In genomic region chr6:114343782-114344144, GRCh38 we compare ENCODE assay signal across 10 cellular contexts. TPM values are rescaled to one million over a fixed set of nuclear protein-coding genes. Genes with fewer than 3 reads are reported as not detected.
DNase-seq lines count a peak whose midpoint lies in the region; ATAC-seq, FAIRE-seq and TF ChIP-seq lines count a peak whose summit lies in the region.
"Had no signal": no experiment of that assay in that cellular context is flagged by ENCODE, and none has a peak within 500 bp of the region (broad histone marks: within the 10 kb centered on the region; RNA-seq: fewer than 3 reads in every experiment).

No MANE protein-coding gene starts in this region.

- peak overlapping the region; percentile 14 for H3K4me3 Mint-ChIP-seq in activated naive CD4-positive, alpha-beta T cell treated with anti-CD3 and anti-CD28 coated beads, Interleukin-2, amount 10 ng/mL, durations not matched to agents 7 days and 5 days
- H3K4me3 Mint-ChIP-seq in activated T-helper 1 cell treated with anti-CD3 and anti-CD28 coated beads, Interleukin-12 subunit alpha, Interleukin-12 subunit beta, Interleukin-2, Interleukin-4 antibody, amounts not matched to agents 30 ng/mL and 10 ng/mL and 1 ng/mL, durations not matched to agents 14 hours and 24 hours and 36 hours: peak overlapping the region; percentile 41
- H3K4me3 Mint-ChIP-seq: T-cell had no signal

- no peak for FAIRE-seq in urothelium cell line (lab: Jason Lieb, UNC)

- no peak overlapping the region for H3K27ac Mint-ChIP-seq in activated naive CD4-positive, alpha-beta T cell treated with anti-CD3 and anti-CD28 coated beads, Interleukin-2, amount 10 ng/mL, durations not matched to agents 7 days and 5 days
- H3K27ac Mint-ChIP-seq in activated T-helper 1 cell treated with anti-CD3 and anti-CD28 coated beads, Interleukin-12 subunit alpha, Interleukin-12 subunit beta, Interleukin-2, Interleukin-4 antibody, amounts not matched to agents 30 ng/mL and 10 ng/mL and 1 ng/mL, durations not matched to agents 14 hours and 24 hours and 36 hours: no peak overlapping the region
- H3K27ac Mint-ChIP-seq: T-cell had no signal

- intact Hi-C loops in activated T-helper 1 cell treated with anti-CD3 and anti-CD28 coated beads, Interleukin-12 subunit alpha, Interleukin-12 subunit beta, Interleukin-2, Interleukin-4 antibody, amounts not matched to agents 30 ng/mL and 10 ng/mL and 1 ng/mL, durations not matched to agents 14 hours and 24 hours and 36 hours (cut with micrococcal nuclease): no loop called here

- no peaks in the 10 kb centered on the region for H3K9me3 Mint-ChIP-seq in activated naive CD4-positive, alpha-beta T cell treated with anti-CD3 and anti-CD28 coated beads, Interleukin-2, amount 10 ng/mL, durations not matched to agents 7 days and 5 days
- H3K9me3 Mint-ChIP-seq in activated T-helper 1 cell treated with anti-CD3 and anti-CD28 coated beads, Interleukin-12 subunit alpha, Interleukin-12 subunit beta, Interleukin-2, Interleukin-4 antibody, amounts not matched to agents 30 ng/mL and 10 ng/mL and 1 ng/mL, durations not matched to agents 14 hours and 24 hours and 36 hours: no peaks in the 10 kb centered on the region
- H3K9me3 Mint-ChIP-seq: T-cell had no signal

- CTCF ChIA-PET in activated naive CD4-positive, alpha-beta T cell treated with anti-CD3 and anti-CD28 coated beads, Interleukin-2, amount 10 ng/mL, durations not matched to agents 7 days and 5 days (lab: Charles Lee): interaction anchor here (0.9 to 1.5 kb wide), 2 partner anchors 9 to 39 kb away, joined by 3 to 4 read pairs; no protein-coding TSS in a partner anchor

- H3K27me3 ChIP-seq in kidney epithelial cell (ENCODE audit: control insufficient read depth, insufficient read depth, low read length): peaks cover 9% of the 10 kb centered on the region

- peaks cover 6% of the 10 kb centered on the region for H3K4me1 Mint-ChIP-seq in activated naive CD4-positive, alpha-beta T cell treated with anti-CD3 and anti-CD28 coated beads, Interleukin-2, amount 10 ng/mL, durations not matched to agents 7 days and 5 days
- no peaks in the 10 kb centered on the region for H3K4me1 Mint-ChIP-seq in activated T-helper 1 cell treated with anti-CD3 and anti-CD28 coated beads, Interleukin-12 subunit alpha, Interleukin-12 subunit beta, Interleukin-2, Interleukin-4 antibody, amounts not matched to agents 30 ng/mL and 10 ng/mL and 1 ng/mL, durations not matched to agents 14 hours and 24 hours and 36 hours (ENCODE audit: low read depth)

- no peak for ATAC-seq in GM19324 (IDR thresholded peaks at IDR 0.05; ENCODE audit: low FRiP score, unreplicated experiment)

- no peaks in the 10 kb centered on the region for H3K36me3 ChIP-seq in kidney epithelial cell (ENCODE audit: control insufficient read depth, insufficient read depth, low read length)

- H3K4me3 ChIP-seq in kidney epithelial cell (ENCODE audit: low read depth, low read length): peak overlapping the region; percentile 57

- no peak for DNase-seq in activated naive CD4-positive, alpha-beta T cell treated with anti-CD3 and anti-CD28 coated beads, Interleukin-2, amount 10 ng/mL, durations not matched to agents 7 days and 5 days
- DNase-seq in activated naive CD4-positive, alpha-beta T cell treated with Interleukin-2 at 50 U/mL for 16 hours: no peak
- DNase-seq in activated T-helper 1 cell treated with anti-CD3 and anti-CD28 coated beads, Interleukin-12 subunit alpha, Interleukin-12 subunit beta, Interleukin-2, Interleukin-4 antibody, amounts not matched to agents 30 ng/mL and 10 ng/mL and 1 ng/mL, durations not matched to agents 14 hours and 24 hours and 36 hours (ENCODE audit: low spot score): no peak
- DNase-seq in kidney epithelial cell (ENCODE audit: low read depth): no peak
- no peak for DNase-seq in substantia nigra (lab: John Stamatoyannopoulos, UW)
- DNase-seq in urothelium cell line (ENCODE audit: low spot score): no peak
- no peak for DNase-seq in HPDE6-E6E7 (ENCODE audit: extremely low spot score)
- DNase-seq: T-cell had no signal

- TF ChIP-seq CTCF in kidney epithelial cell (IDR thresholded peaks at IDR 0.05; ENCODE audit: insufficient read depth, low read length, poor library complexity, severe bottlenecking): no peak

- peaks cover 46% of the 10 kb centered on the region for H3K27me3 Mint-ChIP-seq in activated naive CD4-positive, alpha-beta T cell treated with anti-CD3 and anti-CD28 coated beads, Interleukin-2, amount 10 ng/mL, durations not matched to agents 7 days and 5 days
- peaks cover 31% of the 10 kb centered on the region for H3K27me3 Mint-ChIP-seq in activated T-helper 1 cell treated with anti-CD3 and anti-CD28 coated beads, Interleukin-12 subunit alpha, Interleukin-12 subunit beta, Interleukin-2, Interleukin-4 antibody, amounts not matched to agents 30 ng/mL and 10 ng/mL and 1 ng/mL, durations not matched to agents 14 hours and 24 hours and 36 hours (ENCODE audit: insufficient read depth)

- no peaks in the 10 kb centered on the region for H3K36me3 Mint-ChIP-seq in activated naive CD4-positive, alpha-beta T cell treated with anti-CD3 and anti-CD28 coated beads, Interleukin-2, amount 10 ng/mL, durations not matched to agents 7 days and 5 days
- peaks cover 1% of the 10 kb centered on the region for H3K36me3 Mint-ChIP-seq in activated T-helper 1 cell treated with anti-CD3 and anti-CD28 coated beads, Interleukin-12 subunit alpha, Interleukin-12 subunit beta, Interleukin-2, Interleukin-4 antibody, amounts not matched to agents 30 ng/mL and 10 ng/mL and 1 ng/mL, durations not matched to agents 14 hours and 24 hours and 36 hours (ENCODE audit: low read depth)
- H3K36me3 Mint-ChIP-seq: T-cell had no signal

- H3K27ac ChIP-seq in substantia nigra (ENCODE audit: low read depth, low read length, poor library complexity, severe bottlenecking): peak overlapping the region; percentile 91

RNA-seq across cellular contexts. Expression of gene HS3ST5, which starts 0.9 kb away (rescaled TPM):
- not detected in 2 replicates for total RNA-seq in activated T-helper 1 cell treated with anti-CD3 and anti-CD28 coated beads, Interleukin-12 subunit alpha, Interleukin-12 subunit beta, Interleukin-2, Interleukin-4 antibody, amounts not matched to agents 30 ng/mL and 10 ng/mL and 1 ng/mL, durations not matched to agents 14 hours and 24 hours and 36 hours
- 0.14 and 0.25 TPM in 2 replicates for total RNA-seq in kidney epithelial cell
- total RNA-seq: activated CD8-positive, alpha-beta memory T cell treated with anti-CD3 and anti-CD28 coated beads for 36 hours; T-cell had no signal
